17 cellular contexts compared by ENCODE assay signal in the genomic region with DNA sequence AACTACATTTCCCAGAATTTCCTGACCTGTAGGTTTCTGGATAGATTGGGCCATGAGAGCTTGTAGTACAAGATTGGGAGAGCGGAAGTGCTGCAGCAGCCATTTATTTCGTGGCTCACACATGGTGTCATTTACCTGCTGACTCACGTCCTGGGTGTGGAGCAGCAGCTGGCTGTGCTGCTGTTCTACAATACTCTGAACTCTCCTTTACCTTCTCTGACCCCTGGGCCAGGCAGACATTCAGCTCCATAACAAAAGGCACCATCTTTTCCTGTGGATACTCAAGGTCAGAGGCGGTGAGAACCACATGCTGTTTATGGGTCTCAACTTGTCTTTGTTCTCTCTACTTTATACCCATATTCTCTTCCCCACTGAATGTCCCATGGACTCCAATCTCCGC.
DNase-seq lines count a peak whose midpoint lies in the region; ATAC-seq and TF ChIP-seq lines count a peak whose summit lies in the region.
"Had no signal": no experiment of that assay in that cellular context is flagged by ENCODE, and none has a peak within 500 bp of the region (broad histone marks: within the 10 kb centered on the region; RNA-seq: fewer than 3 reads in every experiment).

No MANE protein-coding gene starts in this region.

- peaks cover 0 to 35% (median 4%) of the 10 kb centered on the region in 3 donors for H3K4me1 ChIP-seq in esophagus squamous epithelium

- H3K9me3 ChIP-seq in esophagus squamous epithelium = no peaks in the 10 kb centered on the region

- peak overlapping the region; percentile 12 to 77 (median 56) for H3K27ac ChIP-seq in esophagus squamous epithelium
- H3K27ac ChIP-seq: SK-N-MC had no signal

- TF ChIP-seq POLR2A in esophagus squamous epithelium (IDR thresholded peaks at IDR 0.05) = no peak

- H3K4me3 ChIP-seq in esophagus squamous epithelium = no peak overlapping the region
- H3K4me3 ChIP-seq: GM12878, SK-N-MC had no signal

- WGBS in esophagus squamous epithelium, 2 donors = 52 to 71% methylated on average over 5 of the region's 5 CpGs

- no peaks in the 10 kb centered on the region for H3K36me3 ChIP-seq in esophagus squamous epithelium

- no peaks in the 10 kb centered on the region for H3K27me3 Mint-ChIP-seq in type B pancreatic cell
- H3K27me3 Mint-ChIP-seq in activated T-helper 17 cell treated with anti-CD3 and anti-CD28 coated beads, Interleukin-2, amount 50 U/mL, for 72 hours = no peaks in the 10 kb centered on the region
- no peaks in the 10 kb centered on the region for H3K27me3 Mint-ChIP-seq in natural killer cell (ENCODE audit: low read depth in 2 of 2)
- H3K27me3 Mint-ChIP-seq: activated CD4-positive, alpha-beta memory T cell treated with anti-CD3 and anti-CD28 coated beads for 36 hours; central memory CD8-positive, alpha-beta T cell had no signal

- H3K27ac Mint-ChIP-seq in type B pancreatic cell (peak overlapping the region; percentile 50), natural killer cell (no peak overlapping the region)
- H3K27ac Mint-ChIP-seq in activated T-helper 17 cell treated with anti-CD3 and anti-CD28 coated beads, Interleukin-2, amount 50 U/mL, for 72 hours = no peak overlapping the region
- H3K27ac Mint-ChIP-seq: activated CD4-positive, alpha-beta memory T cell treated with anti-CD3 and anti-CD28 coated beads for 36 hours had no signal

- no peaks in the 10 kb centered on the region for H3K9me3 Mint-ChIP-seq in type B pancreatic cell
- H3K9me3 Mint-ChIP-seq in activated T-helper 17 cell treated with anti-CD3 and anti-CD28 coated beads, Interleukin-2, amount 50 U/mL, for 72 hours = no peaks in the 10 kb centered on the region
- peaks cover 13 to 16% of the 10 kb centered on the region in 2 donors for H3K9me3 Mint-ChIP-seq in natural killer cell
- H3K9me3 Mint-ChIP-seq: activated CD4-positive, alpha-beta memory T cell treated with anti-CD3 and anti-CD28 coated beads for 36 hours had no signal

- ATAC-seq in activated T-helper 17 cell treated with anti-CD3 and anti-CD28 coated beads, Interleukin-2, amount 50 U/mL, for 72 hours (replicated peaks) = no peak
- ATAC-seq in natural killer cell = no peak
- ATAC-seq: activated T-cell treated with anti-CD3 and anti-CD28 coated beads, Interleukin-2, amount 50 U/mL, for 4 hours; GM12878; left cardiac atrium had no signal

- H3K4me1 Mint-ChIP-seq in type B pancreatic cell (ENCODE audit: unreplicated experiment) (peaks cover 6% of the 10 kb centered on the region), natural killer cell (no peaks in the 10 kb centered on the region)
- no peaks in the 10 kb centered on the region for H3K4me1 Mint-ChIP-seq in activated T-helper 17 cell treated with anti-CD3 and anti-CD28 coated beads, Interleukin-2, amount 50 U/mL, for 72 hours
- H3K4me1 Mint-ChIP-seq: central memory CD8-positive, alpha-beta T cell had no signal

- TF ChIP-seq CTCF in esophagus squamous epithelium (IDR thresholded peaks at IDR 0.05) = no peak
- no peak for TF ChIP-seq CTCF in type B pancreatic cell (conservative IDR thresholded peaks at IDR 0.05)
- TF ChIP-seq CTCF in natural killer cell (IDR thresholded peaks at IDR 0.05) = no peak

- H3K4me3 Mint-ChIP-seq in type B pancreatic cell (no peak overlapping the region), natural killer cell (no peak overlapping the region)
- H3K4me3 Mint-ChIP-seq in activated T-helper 17 cell treated with anti-CD3 and anti-CD28 coated beads, Interleukin-2, amount 50 U/mL, for 72 hours = no peak overlapping the region
- H3K4me3 Mint-ChIP-seq: activated CD4-positive, alpha-beta memory T cell treated with anti-CD3 and anti-CD28 coated beads for 36 hours; activated T-cell treated with anti-CD3 and anti-CD28 coated beads, Interleukin-2, amount 50 U/mL, for 4 hours; central memory CD8-positive, alpha-beta T cell had no signal

- H3K36me3 Mint-ChIP-seq in type B pancreatic cell (no peaks in the 10 kb centered on the region), natural killer cell (no peaks in the 10 kb centered on the region)
- H3K36me3 Mint-ChIP-seq in activated T-helper 17 cell treated with anti-CD3 and anti-CD28 coated beads, Interleukin-2, amount 50 U/mL, for 72 hours (ENCODE audit: low read depth) = no peaks in the 10 kb centered on the region
- H3K36me3 Mint-ChIP-seq: activated CD4-positive, alpha-beta memory T cell treated with anti-CD3 and anti-CD28 coated beads for 36 hours had no signal

- intact Hi-C loops in esophagus squamous epithelium (cut with DNase I) = no loop called here
- intact Hi-C loops in natural killer cell (cut with micrococcal nuclease) = no loop called here

- DNase-seq in NCI-H748 (lab: John Stamatoyannopoulos, UW; ENCODE audit: unreplicated experiment) (peak; percentile 0), NCI-H748 treated with DMSO at 0.1 percent for 48 hours (lab: John Stamatoyannopoulos, UW) (no peak), RPMI7951 (ENCODE audit: low read depth) (peak; percentile 33), esophagus squamous epithelium (lab: John Stamatoyannopoulos, UW) (no peak), type B pancreatic cell (ENCODE audit: extremely low spot score, unreplicated experiment) (no peak), hippocampal formation (lab: John Stamatoyannopoulos, UW) (no peak), natural killer cell (no peak)
- DNase-seq: 8988T; activated CD4-positive, alpha-beta memory T cell treated with anti-CD3 and anti-CD28 coated beads for 36 hours; activated T-cell treated with anti-CD3 and anti-CD28 coated beads, Interleukin-2, amount 50 U/mL, for 4 hours; left cardiac atrium; NCI-H1417 treated with DMSO at 0.1 percent for 48 hours; NCI-H226 had no signal

- H3K27me3 ChIP-seq in esophagus squamous epithelium = no peaks in the 10 kb centered on the region

Comparison
In these comparisons a context has a peak if more than half of its experiments do, and no peak if none do; other contexts are left out.
1. DNase-seq: peak in NCI-H748 (single experiment) and RPMI7951 (single experiment); none in NCI-H748 treated with DMSO at 0.1 percent for 48 hours (single experiment), esophagus squamous epithelium (single experiment), type B pancreatic cell (single experiment), hippocampal formation (0 of 2) and natural killer cell (single experiment).